16 cellular contexts compared by ENCODE assay signal in the genomic region with DNA sequence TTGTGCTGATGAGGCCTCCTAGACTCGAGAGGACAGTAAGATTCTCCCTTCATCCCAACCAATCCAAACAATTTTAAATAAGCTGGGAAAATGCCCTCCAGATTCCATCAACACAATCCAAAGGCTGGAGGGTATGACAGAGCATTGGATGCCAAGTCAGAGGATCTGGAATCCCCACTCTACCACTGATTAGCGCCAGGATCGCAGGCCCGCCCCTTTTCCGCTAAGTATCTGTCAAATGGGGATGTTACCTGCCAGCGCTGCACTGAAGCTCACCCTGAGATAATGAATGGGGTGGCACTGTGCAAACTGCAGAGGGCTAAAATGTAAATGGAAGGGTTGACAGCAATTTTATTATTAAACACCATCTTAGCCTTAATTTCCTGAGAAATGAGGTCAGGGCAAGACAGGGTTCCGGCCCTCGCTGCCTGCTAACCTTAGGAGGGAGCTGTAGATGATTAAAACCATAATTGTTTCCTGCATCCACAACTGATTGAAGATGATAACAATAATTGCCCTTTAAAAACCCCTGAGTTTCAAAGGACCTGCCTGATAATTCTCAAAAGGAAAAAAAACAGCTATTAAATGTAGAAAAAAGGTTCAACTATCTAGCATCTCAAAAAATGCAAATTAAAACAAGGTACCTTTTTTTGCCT. TPM values are rescaled to one million over a fixed set of nuclear protein-coding genes. Genes with fewer than 3 reads are reported as not detected.
DNase-seq lines count a peak whose midpoint lies in the region; ATAC-seq, FAIRE-seq and TF ChIP-seq lines count a peak whose summit lies in the region.
"Had no signal": no experiment of that assay in that cellular context is flagged by ENCODE, and none has a peak within 500 bp of the region (broad histone marks: within the 10 kb centered on the region; RNA-seq: fewer than 3 reads in every experiment).

No MANE protein-coding gene starts in this region.

- TF ChIP-seq POLR2A in K562 (conservative IDR thresholded peaks at IDR 0.05) (no peak), spleen (IDR thresholded peaks at IDR 0.05) (no peak)

- H3K9me3 ChIP-seq in Karpas-422 (ENCODE audit: low read length): no peaks in the 10 kb centered on the region
- no peaks in the 10 kb centered on the region for H3K9me3 ChIP-seq in K562 (replicated peaks; ENCODE audit: control insufficient read depth, insufficient read depth, low read depth, low read length)
- H3K9me3 ChIP-seq in spleen: peaks cover 0 to 17% (median 7%) of the 10 kb centered on the region in 8 donors
- H3K9me3 ChIP-seq: Caco-2 had no signal

- H3K4me1 ChIP-seq in Karpas-422 (ENCODE audit: low read length) (peaks cover 16% of the 10 kb centered on the region), K562 (replicated peaks in 1 of 2; ENCODE audit: control insufficient read depth in 2 of 2, insufficient read depth in 2 of 2, low read length in 2 of 2) (no peaks in the 10 kb centered on the region), spleen (no peaks in the 10 kb centered on the region)
- H3K4me1 ChIP-seq: Caco-2 had no signal

- H3K9me3 Mint-ChIP-seq in effector memory CD8-positive, alpha-beta T cell: no peaks in the 10 kb centered on the region

- peaks cover 17% of the 10 kb centered on the region for H3K36me3 Mint-ChIP-seq in effector memory CD8-positive, alpha-beta T cell (ENCODE audit: insufficient read depth)

- no peak overlapping the region for H2AFZ ChIP-seq in Karpas-422 (ENCODE audit: low read length)
- H2AFZ ChIP-seq in K562 (ENCODE audit: low read depth, low read length): no peak overlapping the region
- H2AFZ ChIP-seq: GM23338 had no signal

- H3K9ac ChIP-seq in Karpas-422 (ENCODE audit: low read length) (no peak overlapping the region), K562 (ENCODE audit: insufficient read depth in 1 of 2, low read depth in 2 of 2, low read length in 2 of 2) (no peak overlapping the region)
- H3K9ac ChIP-seq: BLaER1 had no signal

- H3K9me1 ChIP-seq in K562 (ENCODE audit: control insufficient read depth, insufficient read depth, low read length): no peaks in the 10 kb centered on the region

- no peaks in the 10 kb centered on the region for H3K9me2 ChIP-seq in Karpas-422 (replicated peaks; ENCODE audit: insufficient read depth, low read length)

- BruUV-seq in K562 (replicated peaks; lab: Mats Ljungman, UMichigan): no TSS peak

- intact Hi-C loops in K562 (cut with micrococcal nuclease) (no loop called here), spleen (cut with DNase I; ENCODE audit: low total_unique reads) (no loop called here)

- no peaks in the 10 kb centered on the region for H3K27me3 Mint-ChIP-seq in effector memory CD8-positive, alpha-beta T cell
- H3K27me3 Mint-ChIP-seq: CD8-positive, alpha-beta memory T cell had no signal

- TF ChIP-seq CTCF in K562 (IDR thresholded peaks at IDR 0.05 in 2 of 3, conservative IDR thresholded peaks at IDR 0.05 in 1 of 3; ENCODE audit: insufficient read depth in 2 of 3, low read depth in 1 of 3, low read length in 3 of 3) (no peak), spleen (IDR thresholded peaks at IDR 0.05 in 8 of 11, conservative IDR thresholded peaks at IDR 0.05 in 3 of 11) (no peak)

- H3K4me3 Mint-ChIP-seq in effector memory CD8-positive, alpha-beta T cell: no peak overlapping the region
- H3K4me3 Mint-ChIP-seq: CD8-positive, alpha-beta memory T cell; GM23338 had no signal

- no peak overlapping the region for H3K27ac Mint-ChIP-seq in effector memory CD8-positive, alpha-beta T cell
- H3K27ac Mint-ChIP-seq: CD8-positive, alpha-beta memory T cell; GM23338 had no signal

- POLR2A ChIA-PET in K562 (lab: Yijun Ruan, JAX): interaction anchor here (1.0 kb wide), 1 partner anchor 10 kb away, joined by 3 read pairs; no protein-coding TSS in a partner anchor

- H4K20me1 ChIP-seq in Karpas-422 (ENCODE audit: insufficient read depth, low read depth, low read length): no peaks in the 10 kb centered on the region
- H4K20me1 ChIP-seq in K562 (replicated peaks; ENCODE audit: control insufficient read depth, insufficient read depth, low read length): no peaks in the 10 kb centered on the region; the same call in 1 of the 2 replicates
- H4K20me1 ChIP-seq: BLaER1 had no signal

- CTCF ChIA-PET in K562 (lab: Yijun Ruan, JAX; ENCODE audit: low intra/inter-chr PET ratio): no interaction called here

- in situ Hi-C loops in K562 (cut with MboI): no loop called here

- H3K27ac ChIP-seq in Karpas-422 (ENCODE audit: low read length): 0 out of 2 replicates have a peak overlapping the region, but pooled peaks have one; percentile 28
- H3K27ac ChIP-seq in K562 (ENCODE audit: extremely low read depth, low read depth, low read length): no peak overlapping the region
- no peak overlapping the region for H3K27ac ChIP-seq in spleen
- H3K27ac ChIP-seq: A549, BLaER1, HL-60 had no signal

- peaks cover 10% of the 10 kb centered on the region for H3K36me3 ChIP-seq in Karpas-422 (ENCODE audit: insufficient read depth, low read length)
- H3K36me3 ChIP-seq in K562 (ENCODE audit: control insufficient read depth, insufficient read depth, low read length): peaks cover 67% of the 10 kb centered on the region; the same call in 2 of the 3 replicates
- peaks cover 0 to 46% (median 11%) of the 10 kb centered on the region in 6 donors for H3K36me3 ChIP-seq in spleen

- TF ChIP-seq EP300 in K562 (IDR thresholded peaks at IDR 0.05; ENCODE audit: low read length): no peak

- no peaks in the 10 kb centered on the region for H3K27me3 ChIP-seq in Karpas-422 (ENCODE audit: low read length)
- no peaks in the 10 kb centered on the region for H3K27me3 ChIP-seq in K562 (ENCODE audit: control insufficient read depth in 2 of 2, insufficient read depth in 2 of 2, low read length in 2 of 2)
- H3K27me3 ChIP-seq in spleen (replicated peaks in 1 of 7): no peaks in the 10 kb centered on the region
- H3K27me3 ChIP-seq: BLaER1 had no signal

- no peak overlapping the region for H3K4me2 ChIP-seq in Karpas-422 (ENCODE audit: low read depth, low read length, poor library complexity, severe bottlenecking)
- H3K4me2 ChIP-seq in K562 (ENCODE audit: insufficient read depth, low read length): no peak overlapping the region
- H3K4me2 ChIP-seq: A549, BLaER1, GM23338 had no signal

- H3K79me2 ChIP-seq in Karpas-422 (ENCODE audit: low read length) (no peaks in the 10 kb centered on the region), K562 (ENCODE audit: control insufficient read depth, insufficient read depth, low read length) (no peaks in the 10 kb centered on the region)

- FAIRE-seq in K562 (lab: Jason Lieb, UNC): no peak
- FAIRE-seq: A549, GM12878 had no signal

- no peak overlapping the region for H3K4me3 ChIP-seq in Karpas-422 (ENCODE audit: low read length)
- H3K4me3 ChIP-seq in K562: no peak overlapping the region
- no peak overlapping the region for H3K4me3 ChIP-seq in spleen
- H3K4me3 ChIP-seq: A549, BLaER1, GM12878, GM23338 had no signal

- H3K4me1 Mint-ChIP-seq in effector memory CD8-positive, alpha-beta T cell (ENCODE audit: low read depth in 2 of 2): no peaks in the 10 kb centered on the region
- H3K4me1 Mint-ChIP-seq: CD8-positive, alpha-beta memory T cell; GM23338 had no signal

- WGBS in K562 (ENCODE audit: insufficient coverage, low coverage, missing lambda C conversion rate): 90% methylated on average over 8 of the region's 8 CpGs
- 79 to 86% (median 80%) methylated on average over 8 of the region's 8 CpGs for WGBS in spleen, 5 donors

- no peak for DNase-seq in Karpas-422
- DNase-seq in NCI-H146 (lab: John Stamatoyannopoulos, UW): peak; percentile 66
- DNase-seq in K562 (ENCODE audit: extremely low read depth in 1 of 4, low spot score in 3 of 4): no peak
- peak; percentile 47 for DNase-seq in spleen
- DNase-seq in D341Med (ENCODE audit: low spot score): no peak
- DNase-seq in effector memory CD8-positive, alpha-beta T cell: no peak
- DNase-seq: CD8-positive, alpha-beta memory T cell; DMS53; H7 had no signal

- TF ChIP-seq RAD21 in K562 (CRISPR knock-in tag; conservative IDR thresholded peaks at IDR 0.05 in 1 of 2, IDR thresholded peaks at IDR 0.05 in 1 of 2): no peak

- ATAC-seq in K562 (no peak), GM18498 (IDR thresholded peaks at IDR 0.05; ENCODE audit: unreplicated experiment) (no peak)
- ATAC-seq in effector memory CD8-positive, alpha-beta T cell (replicated peaks): no peak
- ATAC-seq: A549, GM12878, GM23338 had no signal

RNA-seq across cellular contexts. Expression of gene GABBR2, which starts 31.6 kb away (rescaled TPM):
- 0.30 and 2.5 TPM in 2 replicates for total RNA-seq in Karpas-422 (2014; rRNA removed; shearing (Covaris generic); ENCODE audit: low replicate concordance)
- total RNA-seq in K562 (2011; cell fraction: chromatin; rRNA removed; ENCODE audit: low replicate concordance): 3.2 and 3.7 TPM in 2 replicates
- total RNA-seq in K562 (2011; cell fraction: nucleolus; rRNA removed): 1.2 and 1.3 TPM in 2 replicates
- 1.9 and 4.7 TPM in 2 replicates for total RNA-seq in K562 (2011; cell fraction: nucleoplasm; rRNA removed)
- total RNA-seq in K562 (2014; rRNA removed) (0.27 and 0.33 TPM in 2 replicates), K562 (2014; rRNA removed; fragmentation: Illumina TruSeq; extraction: Trizol) (0.18 and 0.29 TPM in 2 replicates), K562 (2015; rRNA removed; fragmentation: Illumina TruSeq; extraction: Trizol) (0.29 and 0.41 TPM in 2 replicates), K562 (2021) (0.42 and 0.47 TPM in 2 replicates), spleen (under 1 TPM in 1 of 7 donors, not detected in 6; 0.32 TPM)
- polyA plus RNA-seq in K562 (2011; rRNA removed) (0.27 and 0.32 TPM in 2 replicates), K562 (2014; fragmentation: Illumina TruSeq; extraction: Trizol) (0.36 and 0.53 TPM in 2 replicates), K562 (2014; fragmentation: Nextera tagmentation; extraction: Ambion mirVana) (1 to 10 TPM in 1 of 2 experiments, under 1 TPM in 1; 0.15 to 1.9 TPM), K562 (2014; rRNA removed) (0.32 and 1.1 TPM in 2 replicates), spleen (under 1 TPM in 2 of 3 donors, not detected in 1; 0.03 to 0.07 TPM)
- polyA plus RNA-seq in K562 (2011; cell fraction: cytosol; rRNA removed): 0.04 and 0.82 TPM in 2 replicates
- polyA plus RNA-seq in K562 (2011; cell fraction: nucleus; rRNA removed): 0.29 and 0.77 TPM in 2 replicates
- 0.40 and 0.44 TPM in 2 replicates for polyA plus RNA-seq in K562 (2012)
- polyA minus RNA-seq in K562 (2011; rRNA and poly(A)+ RNA removed): 0.30 and 1.1 TPM in 2 replicates
- 0.38 and 2.5 TPM in 2 replicates for polyA minus RNA-seq in K562 (2011; cell fraction: cytosol; rRNA and poly(A)+ RNA removed)
- 1.1 and 1.7 TPM in 2 replicates for polyA minus RNA-seq in K562 (2011; cell fraction: nucleus; rRNA and poly(A)+ RNA removed)
- total RNA-seq: CD8-positive, alpha-beta memory T cell had no signal
- polyA plus RNA-seq: CD8-positive, alpha-beta memory T cell had no signal

RNA-seq across cellular contexts. Expression of gene ANKS6, which starts 56.0 kb away (rescaled TPM):
- 18.0 and 26.4 TPM in 2 replicates for total RNA-seq in Karpas-422 (2014; rRNA removed; shearing (Covaris generic); ENCODE audit: low replicate concordance)
- total RNA-seq in K562 (2011; cell fraction: chromatin; rRNA removed; ENCODE audit: low replicate concordance): 68.9 and 115 TPM in 2 replicates
- total RNA-seq in K562 (2011; cell fraction: nucleolus; rRNA removed): 69.9 and 73.9 TPM in 2 replicates
- 65.8 and 76.9 TPM in 2 replicates for total RNA-seq in K562 (2011; cell fraction: nucleoplasm; rRNA removed)
- total RNA-seq in K562 (2014; rRNA removed) (46.3 and 64.7 TPM in 2 replicates), K562 (2014; rRNA removed; fragmentation: Illumina TruSeq; extraction: Trizol) (25.4 and 28.5 TPM in 2 replicates), K562 (2015; rRNA removed; fragmentation: Illumina TruSeq; extraction: Trizol) (30.1 and 31.9 TPM in 2 replicates), K562 (2021) (72.2 and 74.5 TPM in 2 replicates), spleen (1 to 10 TPM; 5.2 to 9.4 (median 7.0) TPM)
- polyA plus RNA-seq in K562 (2011; rRNA removed) (46.5 and 50.7 TPM in 2 replicates), K562 (2014; fragmentation: Illumina TruSeq; extraction: Trizol) (36.9 and 41.8 TPM in 2 replicates), K562 (2014; fragmentation: Nextera tagmentation; extraction: Ambion mirVana) (10 to 100 TPM in 1 of 2 experiments, 1 to 10 TPM in 1; 9.9 to 11.8 TPM), K562 (2014; rRNA removed) (68.8 and 74.3 TPM in 2 replicates), spleen (1 to 10 TPM; 4.9 to 8.2 (median 7.7) TPM)
- polyA plus RNA-seq in K562 (2011; cell fraction: cytosol; rRNA removed): 43.5 and 86.7 TPM in 2 replicates
- polyA plus RNA-seq in K562 (2011; cell fraction: nucleus; rRNA removed): 120 and 181 TPM in 2 replicates
- 43.7 and 44.2 TPM in 2 replicates for polyA plus RNA-seq in K562 (2012)
- 27.0 and 35.5 TPM in 2 replicates for polyA minus RNA-seq in K562 (2011; rRNA and poly(A)+ RNA removed)
- polyA minus RNA-seq in K562 (2011; cell fraction: cytosol; rRNA and poly(A)+ RNA removed): 29.9 and 31.2 TPM in 2 replicates
- 31.0 and 35.3 TPM in 2 replicates for polyA minus RNA-seq in K562 (2011; cell fraction: nucleus; rRNA and poly(A)+ RNA removed)

Comparison
In these comparisons a context has a peak if more than half of its experiments do, and no peak if none do; other contexts are left out.
1. DNase-seq: peak in NCI-H146 (single experiment) and spleen (single experiment); none in Karpas-422 (single experiment), K562 (0 of 4), D341Med (single experiment) and effector memory CD8-positive, alpha-beta T cell (0 of 3).